25 cellular contexts compared by ENCODE assay signal in the genomic region with DNA sequence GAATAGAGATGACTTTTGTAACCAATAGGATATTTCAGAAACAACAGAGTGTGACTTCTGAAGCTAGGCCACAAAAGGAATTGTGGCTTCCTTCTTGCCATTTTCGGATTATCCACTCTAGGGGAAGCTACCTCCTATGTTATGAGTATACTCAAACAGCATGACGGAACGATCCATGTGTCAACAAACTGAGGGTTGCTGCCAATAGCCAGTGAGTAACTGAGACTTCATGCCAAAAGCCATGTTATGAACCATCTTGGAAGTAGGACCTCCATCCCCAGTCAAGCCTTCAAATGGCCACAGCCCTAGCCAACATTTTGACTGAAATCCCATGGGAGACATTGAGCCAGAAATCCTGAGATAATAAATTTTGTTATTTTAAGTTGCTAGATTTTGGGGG.
"Had no signal": no experiment of that assay in that cellular context is flagged by ENCODE, and none has a peak within 500 bp of the region (broad histone marks: within the 10 kb centered on the region; RNA-seq: fewer than 3 reads in every experiment).

No MANE protein-coding gene starts in this region.

- H3K36me3 Mint-ChIP-seq: activated naive CD8-positive, alpha-beta T cell treated with anti-CD3 and anti-CD28 coated beads for 36 hours; T-cell had no signal

- H3K4me3 Mint-ChIP-seq: activated CD4-positive, alpha-beta memory T cell treated with anti-CD3 and anti-CD28 coated beads, Interleukin-2, amount 10 ng/mL, durations not matched to agents 7 days and 5 days; activated CD4-positive, alpha-beta T cell treated with anti-CD3 and anti-CD28 coated beads for 36 hours; activated naive CD4-positive, alpha-beta T cell treated with anti-CD3 and anti-CD28 coated beads, Interleukin-2, amount 10 ng/mL, durations not matched to agents 7 days and 5 days; activated naive CD8-positive, alpha-beta T cell treated with anti-CD3 and anti-CD28 coated beads for 36 hours; activated T-cell treated with anti-CD3 and anti-CD28 coated beads, Interleukin-2, amount 50 U/mL, for 72 hours; T-cell had no signal

- H3K4me3 ChIP-seq: breast epithelium, MG63 had no signal

- ATAC-seq: activated CD4-positive, alpha-beta T cell treated with anti-CD3 and anti-CD28 coated beads for 36 hours; activated T-cell treated with anti-CD3 and anti-CD28 coated beads, Interleukin-2, amount 50 U/mL, for 72 hours; PC-3 had no signal

- H3K36me3 ChIP-seq: breast epithelium, MG63 had no signal

- H3K9me3 ChIP-seq: breast epithelium had no signal

- H3K27ac Mint-ChIP-seq: activated CD4-positive, alpha-beta memory T cell treated with anti-CD3 and anti-CD28 coated beads, Interleukin-2, amount 10 ng/mL, durations not matched to agents 7 days and 5 days; activated CD4-positive, alpha-beta T cell treated with anti-CD3 and anti-CD28 coated beads for 36 hours; activated naive CD4-positive, alpha-beta T cell treated with anti-CD3 and anti-CD28 coated beads, Interleukin-2, amount 10 ng/mL, durations not matched to agents 7 days and 5 days; activated naive CD8-positive, alpha-beta T cell treated with anti-CD3 and anti-CD28 coated beads for 36 hours; activated T-cell treated with anti-CD3 and anti-CD28 coated beads, Interleukin-2, amount 50 U/mL, for 72 hours; activated T-helper 2 cell treated with anti-CD3 and anti-CD28 coated beads, Interferon-gamma antibody, Interleukin-2, Interleukin-4, amounts not matched to agents 10 μg/mL and 5 μg/mL and 100 μg/mL, durations not matched to agents 14 hours and 24 hours and 36 hours; T-cell had no signal

- H3K9me3 Mint-ChIP-seq: activated CD4-positive, alpha-beta memory T cell treated with anti-CD3 and anti-CD28 coated beads, Interleukin-2, amount 10 ng/mL, durations not matched to agents 7 days and 5 days; activated naive CD8-positive, alpha-beta T cell treated with anti-CD3 and anti-CD28 coated beads for 36 hours; activated T-cell treated with anti-CD3 and anti-CD28 coated beads, Interleukin-2, amount 50 U/mL, for 72 hours; activated T-helper 2 cell treated with anti-CD3 and anti-CD28 coated beads, Interferon-gamma antibody, Interleukin-2, Interleukin-4, amounts not matched to agents 10 μg/mL and 5 μg/mL and 100 μg/mL, durations not matched to agents 14 hours and 24 hours and 36 hours; T-cell had no signal

- H3K27me3 ChIP-seq: breast epithelium, MG63 had no signal

- H3K27ac ChIP-seq: breast epithelium had no signal

- DNase-seq: activated CD4-positive, alpha-beta memory T cell treated with anti-CD3 and anti-CD28 coated beads, Interleukin-2, amount 10 ng/mL, durations not matched to agents 7 days and 5 days; activated CD4-positive, alpha-beta T cell treated with anti-CD3 and anti-CD28 coated beads for 36 hours; activated CD4-positive, alpha-beta T cell treated with anti-CD3 and anti-CD28 coated beads, Interleukin-2, amount 50 U/mL, for 1 hour; activated gamma-delta T cell treated with Interleukin-2 at 50 U/mL for 16 hours; activated naive CD8-positive, alpha-beta T cell treated with anti-CD3 and anti-CD28 coated beads for 36 hours; activated T-cell treated with anti-CD3 and anti-CD28 coated beads for 4 hours; activated T-cell treated with anti-CD3 and anti-CD28 coated beads, Interleukin-2, amount 50 U/mL, for 72 hours; aorta; caudate nucleus; MG63; MV-4-11; NCI-H1092 treated with DMSO at 0.1 percent for 48 hours; NCI-H1417 treated with DMSO at 0.1 percent for 48 hours; NCI-H1694 treated with DMSO at 0.1 percent for 48 hours; NCI-H2029 treated with DMSO at 0.1 percent for 48 hours; NCI-H510A treated with DMSO at 0.1 percent for 48 hours; NCI-H69; PC-3; SIG-M5; T-cell; T-helper 2 cell; T1000 had no signal
